34 cellular contexts compared by ENCODE assay signal in genomic region chr11:90764691-90765090, GRCh38.
"Had no signal": no experiment of that assay in that cellular context is flagged by ENCODE, and none has a peak within 500 bp of the region (broad histone marks: within the 10 kb centered on the region; RNA-seq: fewer than 3 reads in every experiment).

No MANE protein-coding gene starts in this region.

- H3K27ac ChIP-seq: KMS-11 had no signal

- DNase-seq: Karpas-422, Kasumi-1, KG1, MG63, MM.1S, MV-4-11, NCI-H1048, NCI-H1092, NCI-H1092 treated with DMSO at 0.1 percent for 48 hours, NCI-H1105, NCI-H1105 treated with DMSO at 0.1 percent for 48 hours, NCI-H1417, NCI-H1417 treated with DMSO at 0.1 percent for 48 hours, NCI-H1436, NCI-H1436 treated with DMSO at 0.1 percent for 48 hours, NCI-H146, NCI-H1694, NCI-H1694 treated with DMSO at 0.1 percent for 48 hours, NCI-H187, NCI-H187 treated with DMSO at 0.1 percent for 48 hours, NCI-H1930, NCI-H2029, NCI-H2029 treated with DMSO at 0.1 percent for 48 hours, NCI-H2081, NCI-H2081 treated with DMSO at 0.1 percent for 48 hours, NCI-H2107, NCI-H2171, NCI-H2171 treated with DMSO at 0.1 percent for 48 hours, NCI-H2227 treated with DMSO at 0.1 percent for 48 hours, NCI-H226, NCI-H345, NCI-H446, NCI-H446 treated with DMSO at 0.1 percent for 48 hours had no signal

- H3K9me3 ChIP-seq: MG63 had no signal

- H3K36me3 ChIP-seq: MG63 had no signal

- H3K4me3 ChIP-seq: MG63 had no signal

- H3K27me3 ChIP-seq: MG63 had no signal

- H3K4me2 ChIP-seq: KMS-11 had no signal
